ENCODE assay signal across 1 cellular context in the genomic region with DNA sequence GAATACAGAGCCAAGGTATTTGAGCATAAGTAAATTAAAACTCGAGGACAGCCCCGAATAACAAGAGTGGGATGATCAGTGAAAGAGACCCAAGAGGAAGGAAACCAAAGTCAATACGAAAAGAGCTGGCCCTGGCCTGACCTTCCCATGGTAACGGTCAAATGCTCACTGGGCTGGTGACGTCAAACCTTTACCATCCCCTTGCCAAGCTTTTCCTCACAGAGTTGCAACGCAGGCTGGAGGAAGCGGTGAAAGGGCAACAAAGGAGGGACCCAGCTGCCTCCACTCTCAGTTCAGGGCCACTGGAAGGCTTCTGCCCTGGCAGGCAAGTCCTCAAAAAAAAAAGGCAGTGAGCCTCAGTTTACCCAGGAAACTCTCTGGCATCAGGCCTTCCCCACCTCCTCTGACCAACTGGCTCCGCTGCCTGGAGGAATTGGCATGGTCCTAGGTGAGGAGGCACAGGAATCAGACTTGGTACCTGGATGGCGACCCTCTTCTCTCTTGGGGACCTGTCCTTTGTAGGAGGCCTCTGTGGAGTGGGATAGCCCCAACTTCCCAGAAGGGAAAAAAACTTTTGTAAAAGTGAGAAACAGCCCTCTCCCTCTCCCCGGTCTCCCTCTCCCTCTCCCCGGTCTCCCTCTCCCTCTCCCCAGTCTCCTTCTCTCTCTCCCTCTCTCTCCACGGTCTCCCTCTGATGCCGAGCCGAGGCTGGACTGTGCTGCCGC.
TF ChIP-seq lines count a peak whose summit lies in the region.

No MANE protein-coding gene starts in this region.

TF ChIP-seq in SK-N-SH treated with all-trans-retinoic acid at 6 μM for 48 hours, 23 proteins besides CTCF, POLR2A, EP300 and RAD21 (continued from another document):
- TF ChIP-seq, protein P1, sequence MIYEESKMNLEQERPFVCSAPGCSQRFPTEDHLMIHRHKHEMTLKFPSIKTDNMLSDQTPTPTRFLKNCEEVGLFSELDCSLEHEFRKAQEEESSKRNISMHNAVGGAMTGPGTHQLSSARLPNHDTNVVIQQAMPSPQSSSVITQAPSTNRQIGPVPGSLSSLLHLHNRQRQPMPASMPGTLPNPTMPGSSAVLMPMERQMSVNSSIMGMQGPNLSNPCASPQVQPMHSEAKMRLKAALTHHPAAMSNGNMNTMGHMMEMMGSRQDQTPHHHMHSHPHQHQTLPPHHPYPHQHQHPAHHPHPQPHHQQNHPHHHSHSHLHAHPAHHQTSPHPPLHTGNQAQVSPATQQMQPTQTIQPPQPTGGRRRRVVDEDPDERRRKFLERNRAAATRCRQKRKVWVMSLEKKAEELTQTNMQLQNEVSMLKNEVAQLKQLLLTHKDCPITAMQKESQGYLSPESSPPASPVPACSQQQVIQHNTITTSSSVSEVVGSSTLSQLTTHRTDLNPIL (CRISPR knock-in tag; IDR thresholded peaks at IDR 0.05; ENCODE audit: low read depth): no peak
- TF ChIP-seq RARB (CRISPR knock-in tag; IDR thresholded peaks at IDR 0.05) (no peak), GLIS3 (CRISPR knock-in tag; IDR thresholded peaks at IDR 0.05) (no peak)
- TF ChIP-seq, protein P2, sequence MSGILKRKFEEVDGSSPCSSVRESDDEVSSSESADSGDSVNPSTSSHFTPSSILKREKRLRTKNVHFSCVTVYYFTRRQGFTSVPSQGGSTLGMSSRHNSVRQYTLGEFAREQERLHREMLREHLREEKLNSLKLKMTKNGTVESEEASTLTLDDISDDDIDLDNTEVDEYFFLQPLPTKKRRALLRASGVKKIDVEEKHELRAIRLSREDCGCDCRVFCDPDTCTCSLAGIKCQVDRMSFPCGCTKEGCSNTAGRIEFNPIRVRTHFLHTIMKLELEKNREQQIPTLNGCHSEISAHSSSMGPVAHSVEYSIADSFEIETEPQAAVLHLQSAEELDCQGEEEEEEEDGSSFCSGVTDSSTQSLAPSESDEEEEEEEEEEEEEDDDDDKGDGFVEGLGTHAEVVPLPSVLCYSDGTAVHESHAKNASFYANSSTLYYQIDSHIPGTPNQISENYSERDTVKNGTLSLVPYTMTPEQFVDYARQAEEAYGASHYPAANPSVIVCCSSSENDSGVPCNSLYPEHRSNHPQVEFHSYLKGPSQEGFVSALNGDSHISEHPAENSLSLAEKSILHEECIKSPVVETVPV (CRISPR knock-in tag; IDR thresholded peaks at IDR 0.05): no peak
